8 cellular contexts compared by ENCODE assay signal in the genomic region with DNA sequence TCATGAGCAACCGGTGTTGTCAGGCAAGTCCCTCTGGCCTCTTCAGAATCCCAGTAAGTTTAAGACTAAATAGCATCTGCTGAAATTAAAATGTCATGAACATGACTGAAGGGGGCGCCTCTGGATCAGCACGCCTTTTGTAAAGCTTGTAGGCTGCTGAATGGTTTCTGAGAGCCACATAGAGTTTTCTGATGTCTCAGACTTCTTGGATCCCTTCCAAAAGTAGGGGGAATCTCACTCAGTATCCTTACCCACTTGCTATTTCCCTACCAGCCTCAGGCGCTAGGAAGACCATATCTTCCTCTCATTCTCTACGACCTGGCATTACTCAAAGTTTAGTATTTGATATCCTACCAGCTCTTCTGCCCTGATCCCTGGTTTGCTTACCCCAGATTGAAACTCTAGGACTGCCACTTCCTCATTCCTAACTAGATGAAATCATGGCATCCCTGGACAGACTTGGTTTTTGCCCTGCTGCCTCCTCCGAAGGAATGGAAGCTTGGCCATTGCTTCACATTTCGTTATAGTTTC.
DNase-seq lines count a peak whose midpoint lies in the region; TF ChIP-seq lines count a peak whose summit lies in the region.

No MANE protein-coding gene starts in this region.

- DNase-seq in AG08395 (ENCODE audit: low spot score) (peak; percentile 20), GM13976 (ENCODE audit: low spot score) (peak; percentile 44), SW480 (ENCODE audit: low spot score) (peak; percentile 25), myocyte (ENCODE audit: low read depth) (peak; percentile 64), GOT3 (lab: John Stamatoyannopoulos, UW) (no peak), GM19238 (ENCODE audit: insufficient read length, low spot score) (no peak)
- DNase-seq in Jurkat, Clone E6-1 (ENCODE audit: low read depth, low spot score), result peak; percentile 72
- peak; percentile 40 for DNase-seq in central memory CD4-positive, alpha-beta T cell

- no peak for TF ChIP-seq CTCF in GM13976 (IDR thresholded peaks at IDR 0.05; ENCODE audit: borderline replicate concordance, control extremely low read depth, extremely low read depth, insufficient read depth, missing control alignments)

- H3K4me3 ChIP-seq in Jurkat, Clone E6-1 (ENCODE audit: low read length), result no peak overlapping the region

- in situ Hi-C loops in GM13976 (cut with MboI; ENCODE audit: low sequenced_read_pairs, unreplicated experiment), result loop anchor here (5.0 kb wide), 1 partner anchor 254 kb away; no protein-coding TSS in a partner anchor

Comparison
In these comparisons a context has a peak if more than half of its experiments do, and no peak if none do; other contexts are left out.
1. DNase-seq: peak in AG08395 (single experiment), GM13976 (single experiment), Jurkat, Clone E6-1 (single experiment), SW480 (single experiment), central memory CD4-positive, alpha-beta T cell (single experiment) and myocyte (single experiment); none in GOT3 (single experiment) and GM19238 (single experiment).